Comparison of ENCODE assay signal across 8 cellular contexts in genomic region chr10:690227-691161, GRCh38. TPM values are rescaled to one million over a fixed set of nuclear protein-coding genes. Genes with fewer than 3 reads are reported as not detected.
DNase-seq lines count a peak whose midpoint lies in the region; ATAC-seq, FAIRE-seq and TF ChIP-seq lines count a peak whose summit lies in the region.

No MANE protein-coding gene starts in this region.

- TF ChIP-seq POLR2A in stomach (IDR thresholded peaks at IDR 0.05) (no peak), GM12892 (IDR thresholded peaks at IDR 0.05; ENCODE audit: low read depth, low read length) (no peak)

- FAIRE-seq in GM12892 (lab: Jason Lieb, UNC), result no peak

- TF ChIP-seq CTCF in HFF-Myc (IDR thresholded peaks at IDR 0.05; ENCODE audit: low read depth, low read length, missing control alignments) (no peak), astrocyte of the cerebellum (IDR thresholded peaks at IDR 0.05; ENCODE audit: low read depth, low read length, missing control alignments) (no peak), left lung (IDR thresholded peaks at IDR 0.05) (no peak), stomach (IDR thresholded peaks at IDR 0.05) (no peak)

- TF ChIP-seq EP300 in stomach (IDR thresholded peaks at IDR 0.05), result no peak

- H3K9me3 ChIP-seq in left lung, result no peaks in the 10 kb centered on the region
- no peaks in the 10 kb centered on the region for H3K9me3 ChIP-seq in stomach

- intact Hi-C loops in left lung (cut with DNase I), result no loop called here
- intact Hi-C loops in stomach (cut with DNase I; ENCODE audit: low total_unique reads), result no loop called here

- H3K4me3 ChIP-seq in HFF-Myc (replicated peaks; ENCODE audit: low read depth, low read length) (peak overlapping the region; percentile 40), astrocyte of the cerebellum (ENCODE audit: low read depth, low read length) (peak overlapping the region; percentile 44), left lung (peak overlapping the region; percentile 31 to 35), stomach (peak overlapping the region; percentile 46 to 54 (median 48))

- 63 to 87% (median 69%) methylated on average over 17 to 38 of the region's 38 CpGs for WGBS in stomach, 5 donors

- H3K27me3 ChIP-seq in left lung (peaks cover 0 to 32% of the 10 kb centered on the region in 2 donors), stomach (peaks cover 0 to 15% (median 0%) of the 10 kb centered on the region in 3 donors)

- in situ Hi-C loops in astrocyte of the cerebellum (cut with HindIII; ENCODE audit: low sequenced_read_pairs), result no loop called here

- ATAC-seq in left lung (no peak), HG02763 (IDR thresholded peaks at IDR 0.05; ENCODE audit: unreplicated experiment) (no peak)

- no peak for DNase-seq in HFF-Myc (ENCODE audit: extremely low read depth, low read depth)
- no peak for DNase-seq in astrocyte of the cerebellum (ENCODE audit: low read depth)
- no peak for DNase-seq in left lung
- DNase-seq in stomach, result no peak
- no peak for DNase-seq in CD1c-positive myeloid dendritic cell (ENCODE audit: extremely low spot score)
- no peak for DNase-seq in GM12892 (ENCODE audit: insufficient read length)
- no peak for DNase-seq in effector CD4-positive, alpha-beta T cell

- H3K36me3 ChIP-seq in left lung, result no peaks in the 10 kb centered on the region
- no peaks in the 10 kb centered on the region for H3K36me3 ChIP-seq in stomach

- H3K27ac ChIP-seq in left lung, result peak overlapping the region; percentile 37 to 73
- H3K27ac ChIP-seq in stomach, result peak overlapping the region; percentile 38 to 96 (median 84)

- H3K4me1 ChIP-seq in left lung (peaks cover 7 to 9% of the 10 kb centered on the region in 2 donors), stomach (peaks cover 0 to 44% (median 32%) of the 10 kb centered on the region in 4 donors)

RNA-seq across cellular contexts. Expression of gene DIP2C, which starts 1.0 kb away (rescaled TPM):
- total RNA-seq in left lung (10 to 100 TPM; 10.5 to 14.7 TPM), stomach (10 to 100 TPM; 19.3 to 40.1 (median 29.5) TPM)
- 1 to 10 TPM; 2.4 to 4.0 (median 2.9) TPM for polyA plus RNA-seq in stomach
- polyA plus RNA-seq in GM12892 (2012; ENCODE audit: missing spikeins), result 0.36 TPM
